In the genomic region with DNA sequence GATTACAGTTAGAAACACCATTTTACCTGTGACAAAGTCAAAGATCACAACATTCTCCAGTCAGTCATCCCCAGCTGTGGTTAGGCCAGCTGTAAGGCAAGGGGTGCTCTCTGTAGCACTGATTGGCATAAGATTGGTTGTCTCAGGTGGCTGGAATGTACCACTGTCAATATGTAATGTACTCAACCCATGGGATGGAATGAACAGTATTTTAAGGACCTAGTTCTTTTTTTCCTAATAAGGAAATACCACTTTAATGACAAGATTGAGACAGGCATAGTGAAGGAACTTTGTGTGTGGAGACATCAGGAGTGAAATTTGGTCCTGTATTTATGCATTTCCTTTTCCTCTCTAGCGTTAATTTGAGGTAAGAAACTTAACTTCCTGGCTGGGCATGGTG, we compare ENCODE assay signal across 16 cellular contexts.
"Had no signal": no experiment of that assay in that cellular context is flagged by ENCODE, and none has a peak within 500 bp of the region (broad histone marks: within the 10 kb centered on the region; RNA-seq: fewer than 3 reads in every experiment).

No MANE protein-coding gene starts in this region.

- H3K27ac ChIP-seq: adrenal gland, cardiac muscle cell, esophagus squamous epithelium, neural progenitor cell, transverse colon had no signal

- DNase-seq: activated CD4-positive, alpha-beta memory T cell treated with anti-CD3 and anti-CD28 coated beads for 36 hours; activated gamma-delta T cell treated with Interleukin-2 at 50 U/mL for 16 hours; activated T-cell treated with anti-CD3 and anti-CD28 coated beads for 4 hours; adrenal gland; effector memory CD8-positive, alpha-beta T cell; esophagus squamous epithelium; naive thymus-derived CD4-positive, alpha-beta T cell; right cardiac atrium; small intestine; stimulated activated CD4-positive, alpha-beta T cell treated with anti-CD3 and anti-CD28 coated beads, Interleukin-15, amount 100 ng/mL, for 24 hours; stimulated activated CD4-positive, alpha-beta T cell treated with anti-CD3 and anti-CD28 coated beads, Interleukin-2, amount 100 ng/mL, for 48 hours; transverse colon had no signal

- H3K4me3 ChIP-seq: adrenal gland, cardiac muscle cell, esophagus squamous epithelium, neural progenitor cell, transverse colon had no signal

- H3K27me3 ChIP-seq: cardiac muscle cell, esophagus squamous epithelium, neural progenitor cell, transverse colon had no signal

- H3K4me2 ChIP-seq: neural progenitor cell had no signal

- ATAC-seq: activated naive CD4-positive, alpha-beta T cell treated with anti-CD3 and anti-CD28 coated beads, Interleukin-2, amount 50 U/mL, for 72 hours; effector memory CD8-positive, alpha-beta T cell; left lobe of liver; naive thymus-derived CD4-positive, alpha-beta T cell; right cardiac atrium had no signal

- H3K9me3 ChIP-seq: adrenal gland, esophagus squamous epithelium, transverse colon had no signal

- H3K36me3 ChIP-seq: adrenal gland, cardiac muscle cell, esophagus squamous epithelium, neural progenitor cell, transverse colon had no signal

- H3K4me1 ChIP-seq: adrenal gland, esophagus squamous epithelium, transverse colon had no signal

- H2AFZ ChIP-seq: neural progenitor cell had no signal

- H3K9ac ChIP-seq: neural progenitor cell had no signal
